ENCODE assay signal across 8 cellular contexts in the genomic region with DNA sequence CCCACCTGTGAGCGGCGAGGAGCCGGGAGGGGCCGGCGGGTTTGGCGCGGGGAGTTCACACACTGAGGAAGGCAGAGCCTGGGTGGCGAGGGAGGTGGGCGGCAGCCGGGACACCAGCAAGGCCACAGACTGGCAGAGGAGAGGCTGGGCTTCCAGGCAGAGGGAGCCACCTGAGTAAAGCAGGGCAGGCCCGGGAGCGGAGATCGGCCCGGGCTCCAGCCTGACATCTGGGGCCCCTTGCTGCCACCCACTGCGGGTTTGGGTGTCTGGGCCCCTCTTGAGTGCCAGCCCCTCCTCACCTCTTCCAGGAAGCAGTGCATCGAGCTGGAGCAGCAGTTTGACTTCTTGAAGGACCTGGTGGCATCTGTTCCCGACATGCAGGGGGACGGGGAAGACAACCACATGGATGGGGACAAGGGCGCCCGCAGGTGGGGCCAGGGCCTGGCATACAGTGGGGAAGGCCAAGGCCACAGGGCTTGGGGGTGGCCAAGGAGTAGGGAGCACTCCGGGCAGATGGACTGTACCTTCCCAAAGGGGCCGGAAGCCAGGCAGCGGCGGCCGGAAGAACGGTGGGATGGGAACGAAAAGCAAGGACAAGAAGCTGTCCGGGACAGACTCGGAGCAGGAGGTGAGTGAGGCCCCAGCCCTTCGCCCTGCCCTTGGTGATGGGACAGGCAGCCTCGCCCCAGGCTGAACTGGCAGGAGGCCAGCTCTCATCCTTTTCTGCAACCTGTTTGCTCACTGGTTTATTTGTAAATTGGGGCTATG. TPM values are rescaled to one million over a fixed set of nuclear protein-coding genes. Genes with fewer than 3 reads are reported as not detected.
DNase-seq lines count a peak whose midpoint lies in the region; ATAC-seq and TF ChIP-seq lines count a peak whose summit lies in the region.

No MANE protein-coding gene starts in this region.

- no peaks in the 10 kb centered on the region for H3K9me3 ChIP-seq in HUES6 (ENCODE audit: control insufficient read depth, insufficient read depth, low read depth, low read length)

- H3K4me1 Mint-ChIP-seq in chondrocyte (ENCODE audit: low read depth) (peaks cover 36% of the 10 kb centered on the region), naive B cell (peaks cover 26 to 49% (median 48%) of the 10 kb centered on the region in 3 donors)

- DNase-seq in chondrocyte (ENCODE audit: low spot score) (no peak), naive B cell (no peak), COR-L47 (lab: John Stamatoyannopoulos, UW) (no peak), NCI-H2081 treated with DMSO at 0.1 percent for 48 hours (lab: John Stamatoyannopoulos, UW) (no peak), medulla oblongata (ENCODE audit: extremely low spot score) (no peak)
- no peak for DNase-seq in activated CD4-positive, CD25-positive, alpha-beta regulatory T cell (lab: John Stamatoyannopoulos, UW)

- H3K4me1 ChIP-seq in HUES6 (ENCODE audit: control insufficient read depth, insufficient read depth, low read length), result peaks cover 31% of the 10 kb centered on the region

- no peak for ATAC-seq in naive B cell (ENCODE audit: low read depth in 2 of 2)

- H3K27me3 Mint-ChIP-seq in chondrocyte (ENCODE audit: low read depth), result no peaks in the 10 kb centered on the region
- no peaks in the 10 kb centered on the region for H3K27me3 Mint-ChIP-seq in naive B cell

- H3K9ac ChIP-seq in HUES6 (ENCODE audit: low read length), result peak overlapping the region; percentile 70

- H3K4me3 ChIP-seq in GM08714 (ENCODE audit: low read length), result peak overlapping the region; percentile 87
- peak overlapping the region; percentile 82 for H3K4me3 ChIP-seq in HUES6 (ENCODE audit: low read depth, low read length)

- peaks cover 24% of the 10 kb centered on the region for H3K36me3 ChIP-seq in HUES6 (ENCODE audit: control insufficient read depth, insufficient read depth, low read length)

- H3K27ac Mint-ChIP-seq in chondrocyte (ENCODE audit: unreplicated experiment) (peak overlapping the region; percentile 39), naive B cell (peak overlapping the region in 5 of 6 donors; percentile 42 to 92 (median 82))

- TF ChIP-seq CTCF in chondrocyte (IDR thresholded peaks at IDR 0.05), result no peak

- H3K27me3 ChIP-seq in HUES6 (ENCODE audit: control insufficient read depth, insufficient read depth, low read length), result no peaks in the 10 kb centered on the region

- H3K27ac ChIP-seq in HUES6 (ENCODE audit: low read depth, low read length), result no peak overlapping the region

- H3K36me3 Mint-ChIP-seq in chondrocyte (ENCODE audit: low read depth), result peaks cover 15% of the 10 kb centered on the region
- H3K36me3 Mint-ChIP-seq in naive B cell, result no peaks in the 10 kb centered on the region

- H3K9me3 Mint-ChIP-seq in chondrocyte (ENCODE audit: low read depth) (no peaks in the 10 kb centered on the region), naive B cell (no peaks in the 10 kb centered on the region)

- H3K4me3 Mint-ChIP-seq in chondrocyte (ENCODE audit: unreplicated experiment) (peak overlapping the region; percentile 90), naive B cell (peak overlapping the region; percentile 85 to 98 (median 92))

RNA-seq across cellular contexts. Expression of a gene that starts 1.0 kb away (rescaled TPM):
- 111 to 142 TPM (median 116 TPM) in 3 replicates for total RNA-seq in chondrocyte
- polyA plus RNA-seq in naive B cell (ENCODE audit: low read depth in 6 of 6), result 10 to 100 TPM; 57.3 to 89.8 (median 71.1) TPM

RNA-seq across cellular contexts. Expression of a gene that starts 1.4 kb away (rescaled TPM):
- 68.2 to 69.8 TPM (median 68.8 TPM) in 3 replicates for total RNA-seq in chondrocyte
- polyA plus RNA-seq in naive B cell (ENCODE audit: low read depth in 6 of 6), result 10 to 100 TPM; 48.5 to 79.3 (median 68.4) TPM

RNA-seq across cellular contexts. Expression of a gene that starts 20.0 kb away (rescaled TPM):
- total RNA-seq in chondrocyte, result 5.8 to 12.3 TPM (median 7.5 TPM) in 3 replicates
- under 1 TPM in 3 of 6 donors, not detected in 3; 0.25 to 0.34 (median 0.27) TPM for polyA plus RNA-seq in naive B cell (ENCODE audit: low read depth in 6 of 6)

RNA-seq across cellular contexts. Expression of a gene that starts 25.1 kb away (rescaled TPM):
- not detected in 3 replicates for total RNA-seq in chondrocyte
- not detected for polyA plus RNA-seq in naive B cell (ENCODE audit: low read depth in 6 of 6)

RNA-seq across cellular contexts. Expression of a gene that starts 29.7 kb away (rescaled TPM):
- 23.4 to 31.6 TPM (median 26.6 TPM) in 3 replicates for total RNA-seq in chondrocyte
- 10 to 100 TPM; 22.4 to 62.8 (median 45.3) TPM for polyA plus RNA-seq in naive B cell (ENCODE audit: low read depth in 6 of 6)
